ENCODE assay signal across 22 cellular contexts in genomic region chr6:160248538-160248937, GRCh38. TPM values are rescaled to one million over a fixed set of nuclear protein-coding genes. Genes with fewer than 3 reads are reported as not detected.
A peak's percentile ranks its signal among the peaks of the same experiment; 100 is the strongest.
DNase-seq lines count a peak whose midpoint lies in the region; ATAC-seq and TF ChIP-seq lines count a peak whose summit lies in the region.
"Had no signal": no experiment of that assay in that cellular context is flagged by ENCODE, and none has a peak within 500 bp of the region (broad histone marks: within the 10 kb centered on the region; RNA-seq: fewer than 3 reads in every experiment).

No MANE protein-coding gene starts in this region.

- H3F3A ChIP-seq in smooth muscle cell (ENCODE audit: low read depth) = peaks cover 20% of the 10 kb centered on the region

- H3K27ac ChIP-seq in RWPE2 (ENCODE audit: poor library complexity, severe bottlenecking) = peak overlapping the region; percentile 36
- H3K27ac ChIP-seq in smooth muscle cell (ENCODE audit: low read depth) = peak overlapping the region; percentile 97
- H3K27ac ChIP-seq: 22Rv1 had no signal

- H3K9me3 ChIP-seq in RWPE2 (ENCODE audit: severe bottlenecking) = no peaks in the 10 kb centered on the region
- H3K9me3 ChIP-seq in smooth muscle cell (replicated peaks; ENCODE audit: low read depth) = no peaks in the 10 kb centered on the region
- H3K9me3 ChIP-seq: MG63 had no signal

- peaks cover 4% of the 10 kb centered on the region for H3K4me1 Mint-ChIP-seq in activated CD4-positive, alpha-beta T cell treated with anti-CD3 and anti-CD28 coated beads for 36 hours
- H3K4me1 Mint-ChIP-seq: CD4-positive, CD25-positive, alpha-beta regulatory T cell; T-cell had no signal

- no peaks in the 10 kb centered on the region for H4K20me1 ChIP-seq in smooth muscle cell (ENCODE audit: low read depth)

- ATAC-seq in activated CD4-positive, alpha-beta T cell treated with anti-CD3 and anti-CD28 coated beads for 36 hours = peak; percentile 64
- ATAC-seq in RWPE2 (ENCODE audit: low read depth) = peak; percentile 88
- ATAC-seq: GM12878, T-cell had no signal

- H2AFZ ChIP-seq in smooth muscle cell (ENCODE audit: low read depth) = no peak overlapping the region

- POLR2A ChIA-PET in activated CD4-positive, alpha-beta T cell treated with anti-CD3 and anti-CD28 coated beads for 36 hours (lab: Charles Lee) = no interaction called here

- H3K27ac Mint-ChIP-seq in activated CD4-positive, alpha-beta T cell treated with anti-CD3 and anti-CD28 coated beads for 36 hours = no peak overlapping the region
- H3K27ac Mint-ChIP-seq: activated naive CD8-positive, alpha-beta T cell; CD4-positive, CD25-positive, alpha-beta regulatory T cell; T-cell had no signal

- H3K9ac ChIP-seq in smooth muscle cell (ENCODE audit: low read depth) = peak overlapping the region; percentile 78

- H3K36me3 ChIP-seq in RWPE2 (ENCODE audit: low read depth) = no peaks in the 10 kb centered on the region
- H3K36me3 ChIP-seq in smooth muscle cell (ENCODE audit: low read depth) = no peaks in the 10 kb centered on the region
- H3K36me3 ChIP-seq: MG63 had no signal

- no peak overlapping the region for H3K4me3 ChIP-seq in RWPE2 (ENCODE audit: severe bottlenecking)
- no peak overlapping the region for H3K4me3 ChIP-seq in fibroblast of villous mesenchyme (ENCODE audit: low read depth, low read length)
- no peak overlapping the region for H3K4me3 ChIP-seq in smooth muscle cell
- H3K4me3 ChIP-seq: GM12878, MG63 had no signal

- H3K27me3 Mint-ChIP-seq in activated CD4-positive, alpha-beta T cell treated with anti-CD3 and anti-CD28 coated beads for 36 hours = peaks cover 15% of the 10 kb centered on the region

- no peak for TF ChIP-seq CTCF in RWPE2 (IDR thresholded peaks at IDR 0.05; ENCODE audit: poor library complexity, severe bottlenecking)
- no peak for TF ChIP-seq CTCF in fibroblast of villous mesenchyme (IDR thresholded peaks at IDR 0.05; ENCODE audit: insufficient read depth, low read depth, low read length)
- no peak for TF ChIP-seq CTCF in smooth muscle cell (IDR thresholded peaks at IDR 0.05; ENCODE audit: borderline replicate concordance, insufficient read depth, poor library complexity, severe bottlenecking)

- H3K4me3 Mint-ChIP-seq in activated CD4-positive, alpha-beta T cell treated with anti-CD3 and anti-CD28 coated beads for 36 hours = no peak overlapping the region
- H3K4me3 Mint-ChIP-seq: activated naive CD8-positive, alpha-beta T cell; CD4-positive, CD25-positive, alpha-beta regulatory T cell; T-cell had no signal

- H3K4me1 ChIP-seq in RWPE2 (ENCODE audit: insufficient read depth, poor library complexity, severe bottlenecking) (peaks cover 8% of the 10 kb centered on the region), smooth muscle cell (ENCODE audit: low read depth) (peaks cover 14% of the 10 kb centered on the region)

- CTCF ChIA-PET in activated CD4-positive, alpha-beta T cell treated with anti-CD3 and anti-CD28 coated beads for 36 hours (lab: Charles Lee) = interaction anchor here (0.6 kb wide), 1 partner anchor 362 kb away, joined by 3 read pairs; no protein-coding TSS in a partner anchor

- H3K27me3 ChIP-seq in RWPE2 (ENCODE audit: insufficient read depth, poor library complexity, severe bottlenecking) = no peaks in the 10 kb centered on the region
- H3K27me3 ChIP-seq in smooth muscle cell (ENCODE audit: low read depth) = no peaks in the 10 kb centered on the region
- H3K27me3 ChIP-seq: MG63 had no signal

- H3K36me3 Mint-ChIP-seq in activated CD4-positive, alpha-beta T cell treated with anti-CD3 and anti-CD28 coated beads for 36 hours (ENCODE audit: low read depth) = no peaks in the 10 kb centered on the region
- H3K36me3 Mint-ChIP-seq: activated naive CD8-positive, alpha-beta T cell; T-cell had no signal

- DNase-seq in activated CD4-positive, alpha-beta T cell treated with anti-CD3 and anti-CD28 coated beads for 36 hours = no peak
- DNase-seq in activated CD4-positive, alpha-beta T cell treated with anti-CD3 and anti-CD28 coated beads, Interleukin-2, amount 50 U/mL, for 4 hours = no peak
- DNase-seq in RWPE2 (ENCODE audit: low spot score) (no peak), fibroblast of villous mesenchyme (ENCODE audit: low read depth) (peak; percentile 60), smooth muscle cell (lab: John Stamatoyannopoulos, UW; ENCODE audit: unreplicated experiment) (no peak), NOMO-1 (lab: John Stamatoyannopoulos, UW; ENCODE audit: unreplicated experiment in 2 of 2) (no peak), GM19238 (ENCODE audit: insufficient read length, low spot score) (no peak)
- no peak for DNase-seq in NK-92 treated with Interleukin-12 subunit alpha and Interleukin-12 subunit beta, amount 100 ng/mL, for 24 hours (lab: John Stamatoyannopoulos, UW)
- DNase-seq: activated CD4-positive, CD25-positive, alpha-beta regulatory T cell; CD4-positive, CD25-positive, alpha-beta regulatory T cell; cerebellar nuclear complex; kidney; MG63; NCI-H1930; NCI-H526 treated with DMSO at 0.1 percent for 48 hours; stimulated activated CD4-positive, alpha-beta T cell treated with anti-CD3 and anti-CD28 coated beads, Interleukin-12 subunit alpha, Interleukin-12 subunit beta, amount 100 ng/mL, for 4 hours; T-cell had no signal

- peak overlapping the region; percentile 62 for H3K4me2 ChIP-seq in smooth muscle cell

- no peaks in the 10 kb centered on the region for H3K79me2 ChIP-seq in smooth muscle cell (ENCODE audit: low read depth)

- intact Hi-C loops in activated CD4-positive, alpha-beta T cell treated with anti-CD3 and anti-CD28 coated beads for 36 hours (cut with DNase I, micrococcal nuclease) = no loop called here

- H3K9me3 Mint-ChIP-seq in activated CD4-positive, alpha-beta T cell treated with anti-CD3 and anti-CD28 coated beads for 36 hours (ENCODE audit: low read depth) = no peaks in the 10 kb centered on the region
- H3K9me3 Mint-ChIP-seq: CD4-positive, CD25-positive, alpha-beta regulatory T cell; T-cell had no signal

- WGBS in smooth muscle cell (ENCODE audit: low lambda C conversion rate) = 15% methylated on average over 1 of the region's 1 CpG

RNA-seq across cellular contexts. Expression of gene SLC22A2, which starts 10.1 kb away (rescaled TPM):
- not detected for total RNA-seq in activated CD4-positive, alpha-beta T cell treated with anti-CD3 and anti-CD28 coated beads for 36 hours
- total RNA-seq in fibroblast of villous mesenchyme (under 0.01 TPM in 2 replicates), smooth muscle cell (3.5 and 7.0 TPM in 2 replicates)
- polyA plus RNA-seq in smooth muscle cell = 5.8 and 7.0 TPM in 2 replicates
- total RNA-seq: CD4-positive, CD25-positive, alpha-beta regulatory T cell; glomerular endothelial cell; GM12878; HT-29; T-cell had no signal
- polyA plus RNA-seq: CD4-positive, CD25-positive, alpha-beta regulatory T cell had no signal
